In the genomic region with DNA sequence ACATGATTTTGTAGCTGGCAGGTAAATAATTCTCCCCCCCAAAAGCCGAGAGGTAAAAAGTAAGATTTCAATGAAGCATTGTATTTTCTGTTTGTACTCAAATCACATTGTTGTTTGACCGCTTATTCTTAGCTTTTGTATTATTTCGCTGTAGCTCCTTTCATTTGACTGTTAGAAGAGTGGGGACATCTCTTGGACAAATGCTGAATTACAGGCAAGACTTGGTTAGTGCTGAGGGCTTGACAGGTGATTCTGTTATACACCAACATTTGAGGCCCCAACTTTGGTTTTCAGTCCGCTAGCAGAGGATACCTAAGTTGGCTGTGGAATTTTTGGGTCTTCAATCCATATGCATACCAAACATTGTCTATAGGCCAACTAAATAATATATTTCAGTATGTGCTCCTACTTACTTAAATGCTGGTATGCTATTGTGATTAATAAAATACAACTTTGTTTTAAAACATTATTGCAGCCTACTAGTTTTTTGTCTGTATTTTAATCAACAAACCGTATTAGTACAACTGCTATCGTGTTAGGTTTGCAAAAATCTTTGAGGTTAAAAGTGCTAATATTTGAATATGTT, we compare ENCODE assay signal across 9 cellular contexts.
DNase-seq lines count a peak whose midpoint lies in the region; ATAC-seq and TF ChIP-seq lines count a peak whose summit lies in the region.
"Had no signal": no experiment of that assay in that cellular context is flagged by ENCODE, and none has a peak within 500 bp of the region (broad histone marks: within the 10 kb centered on the region; RNA-seq: fewer than 3 reads in every experiment).

No MANE protein-coding gene starts in this region.

- H3K36me3 ChIP-seq in Loucy (ENCODE audit: insufficient read depth, low read length) (no peaks in the 10 kb centered on the region), colonic mucosa (no peaks in the 10 kb centered on the region)

- H3K9me3 Mint-ChIP-seq in activated naive CD8-positive, alpha-beta T cell treated with anti-CD3 and anti-CD28 coated beads, Interleukin-2, amount 10 ng/mL, durations not matched to agents 7 days and 5 days, result no peaks in the 10 kb centered on the region
- no peaks in the 10 kb centered on the region for H3K9me3 Mint-ChIP-seq in activated naive CD8-positive, alpha-beta T cell treated with anti-CD3 and anti-CD28 coated beads for 36 hours
- H3K9me3 Mint-ChIP-seq: dendritic cell treated with granulocyte-macrophage colony-stimulating factor and Interleukin-4, amounts not matched to agents 40 ng/mL and 50 ng/mL, for 4 days had no signal

- peaks cover 9% of the 10 kb centered on the region; the same call in 1 of the 2 replicates for H3K79me2 ChIP-seq in Loucy (ENCODE audit: insufficient read depth, low read length)

- peaks cover under 1% of the 10 kb centered on the region for H3K36me3 Mint-ChIP-seq in activated naive CD8-positive, alpha-beta T cell treated with anti-CD3 and anti-CD28 coated beads, Interleukin-2, amount 10 ng/mL, durations not matched to agents 7 days and 5 days
- no peaks in the 10 kb centered on the region for H3K36me3 Mint-ChIP-seq in activated naive CD8-positive, alpha-beta T cell treated with anti-CD3 and anti-CD28 coated beads for 36 hours

- H3K4me3 ChIP-seq in Loucy (ENCODE audit: low read length, poor library complexity, severe bottlenecking), result no peak overlapping the region
- no peak overlapping the region for H3K4me3 ChIP-seq in colonic mucosa

- ATAC-seq in activated naive CD8-positive, alpha-beta T cell treated with anti-CD3 and anti-CD28 coated beads, Interleukin-2, amount 10 ng/mL, durations not matched to agents 7 days and 5 days (ENCODE audit: low read depth), result peak; percentile 47
- ATAC-seq in GM18498 (IDR thresholded peaks at IDR 0.05; ENCODE audit: unreplicated experiment), result no peak

- H3K4me1 Mint-ChIP-seq in activated naive CD8-positive, alpha-beta T cell treated with anti-CD3 and anti-CD28 coated beads, Interleukin-2, amount 10 ng/mL, durations not matched to agents 7 days and 5 days, result peaks cover 1% of the 10 kb centered on the region
- H3K4me1 Mint-ChIP-seq in activated naive CD8-positive, alpha-beta T cell treated with anti-CD3 and anti-CD28 coated beads for 36 hours, result peaks cover 13% of the 10 kb centered on the region

- H3K27me3 ChIP-seq in Loucy (ENCODE audit: insufficient read depth, low read length, poor library complexity, severe bottlenecking) (no peaks in the 10 kb centered on the region), colonic mucosa (no peaks in the 10 kb centered on the region)

- no peak overlapping the region for H3K4me2 ChIP-seq in Loucy (ENCODE audit: low read depth, low read length, poor library complexity, severe bottlenecking)

- no peaks in the 10 kb centered on the region for H4K20me1 ChIP-seq in Loucy (ENCODE audit: insufficient read depth, low read length, poor library complexity, severe bottlenecking)

- no peaks in the 10 kb centered on the region for H3K9me2 ChIP-seq in Loucy (replicated peaks; ENCODE audit: low read depth, low read length)

- no peak overlapping the region for H2AFZ ChIP-seq in Loucy (ENCODE audit: low read length)

- H3K27ac Mint-ChIP-seq in activated naive CD8-positive, alpha-beta T cell treated with anti-CD3 and anti-CD28 coated beads, Interleukin-2, amount 10 ng/mL, durations not matched to agents 7 days and 5 days, result no peak overlapping the region
- H3K27ac Mint-ChIP-seq in activated naive CD8-positive, alpha-beta T cell treated with anti-CD3 and anti-CD28 coated beads for 36 hours, result no peak overlapping the region
- H3K27ac Mint-ChIP-seq: dendritic cell treated with granulocyte-macrophage colony-stimulating factor and Interleukin-4, amounts not matched to agents 40 ng/mL and 50 ng/mL, for 4 days had no signal

- no peak for DNase-seq in activated naive CD8-positive, alpha-beta T cell treated with anti-CD3 and anti-CD28 coated beads, Interleukin-2, amount 10 ng/mL, durations not matched to agents 7 days and 5 days
- no peak for DNase-seq in activated naive CD8-positive, alpha-beta T cell treated with anti-CD3 and anti-CD28 coated beads for 36 hours
- DNase-seq in RPMI8226 (peak; percentile 68), colonic mucosa (peak; percentile 42), medulla oblongata (ENCODE audit: extremely low spot score) (peak; percentile 76)
- no peak for DNase-seq in effector CD8-positive, alpha-beta T cell (lab: John Stamatoyannopoulos, UW)

- H3K9ac ChIP-seq in Loucy (ENCODE audit: low read depth, low read length, poor library complexity, severe bottlenecking), result no peak overlapping the region
- no peak overlapping the region for H3K9ac ChIP-seq in colonic mucosa (ENCODE audit: low read depth in 2 of 2, low read length in 2 of 2)

- POLR2A ChIA-PET in activated naive CD8-positive, alpha-beta T cell treated with anti-CD3 and anti-CD28 coated beads, Interleukin-2, amount 10 ng/mL, durations not matched to agents 7 days and 5 days (lab: Charles Lee), result no interaction called here

- H3K9me3 ChIP-seq in Loucy (ENCODE audit: insufficient read depth, low read depth, low read length), result no peaks in the 10 kb centered on the region
- no peaks in the 10 kb centered on the region for H3K9me3 ChIP-seq in colonic mucosa

- intact Hi-C loops in colonic mucosa (cut with DNase I), result loop anchor here (5.0 to 10.0 kb wide), 3 partner anchors 141 to 528 kb away; no protein-coding TSS in a partner anchor

- H3F3A ChIP-seq in Loucy (ENCODE audit: low read depth), result peaks cover 13% of the 10 kb centered on the region

- H3K27me3 Mint-ChIP-seq in activated naive CD8-positive, alpha-beta T cell treated with anti-CD3 and anti-CD28 coated beads, Interleukin-2, amount 10 ng/mL, durations not matched to agents 7 days and 5 days, result no peaks in the 10 kb centered on the region
- H3K27me3 Mint-ChIP-seq in activated naive CD8-positive, alpha-beta T cell treated with anti-CD3 and anti-CD28 coated beads for 36 hours, result no peaks in the 10 kb centered on the region
- H3K27me3 Mint-ChIP-seq: dendritic cell treated with granulocyte-macrophage colony-stimulating factor and Interleukin-4, amounts not matched to agents 40 ng/mL and 50 ng/mL, for 4 days had no signal

- TF ChIP-seq CTCF in Loucy (conservative IDR thresholded peaks at IDR 0.05; ENCODE audit: low read length) (peak; percentile 91), colonic mucosa (IDR thresholded peaks at IDR 0.05) (peak; percentile 64)

- H3K27ac ChIP-seq in colonic mucosa, result no peak overlapping the region

- no peak overlapping the region for H3K4me3 Mint-ChIP-seq in activated naive CD8-positive, alpha-beta T cell treated with anti-CD3 and anti-CD28 coated beads, Interleukin-2, amount 10 ng/mL, durations not matched to agents 7 days and 5 days
- no peak overlapping the region for H3K4me3 Mint-ChIP-seq in activated naive CD8-positive, alpha-beta T cell treated with anti-CD3 and anti-CD28 coated beads for 36 hours
- H3K4me3 Mint-ChIP-seq: dendritic cell treated with granulocyte-macrophage colony-stimulating factor and Interleukin-4, amounts not matched to agents 40 ng/mL and 50 ng/mL, for 4 days had no signal

- H3K4me1 ChIP-seq in Loucy (ENCODE audit: insufficient read depth, low read length, poor library complexity, severe bottlenecking), result no peaks in the 10 kb centered on the region
- H3K4me1 ChIP-seq in colonic mucosa, result no peaks in the 10 kb centered on the region

Comparison
In these comparisons a context has a peak if more than half of its experiments do, and no peak if none do; other contexts are left out.
1. DNase-seq: peak in RPMI8226 (single experiment), colonic mucosa (single experiment) and medulla oblongata (single experiment); none in activated naive CD8-positive, alpha-beta T cell treated with anti-CD3 and anti-CD28 coated beads, Interleukin-2, amount 10 ng/mL, durations not matched to agents 7 days and 5 days (single experiment), activated naive CD8-positive, alpha-beta T cell treated with anti-CD3 and anti-CD28 coated beads for 36 hours (single experiment) and effector CD8-positive, alpha-beta T cell (single experiment).